ENCODE assay signal across 30 cellular contexts in genomic region chr19:29743681-29744080, GRCh38.
"Had no signal": no experiment of that assay in that cellular context is flagged by ENCODE, and none has a peak within 500 bp of the region (broad histone marks: within the 10 kb centered on the region; RNA-seq: fewer than 3 reads in every experiment).

No MANE protein-coding gene starts in this region.

- H3K4me1 ChIP-seq: adrenal gland, ascending aorta, body of pancreas, breast epithelium had no signal

- H3K36me3 ChIP-seq: adrenal gland, ascending aorta, brain microvascular endothelial cell, breast epithelium, cardiac muscle cell had no signal

- DNase-seq: activated effector memory CD4-positive, alpha-beta T cell treated with Interleukin-2 at 50 U/mL for 16 hours; activated gamma-delta T cell; activated gamma-delta T cell treated with Interleukin-2 at 50 U/mL for 16 hours; activated naive CD4-positive, alpha-beta T cell; activated naive CD4-positive, alpha-beta T cell treated with anti-CD3 and anti-CD28 coated beads for 36 hours; activated naive CD4-positive, alpha-beta T cell treated with anti-CD3 and anti-CD28 coated beads, Interleukin-2, amount 10 ng/mL, durations not matched to agents 7 days and 5 days; activated naive CD4-positive, alpha-beta T cell treated with anti-CD3 and anti-CD28 coated beads, Interleukin-2, amount 50 U/mL, for 16 hours; activated naive CD4-positive, alpha-beta T cell treated with Interleukin-2 at 50 U/mL for 16 hours; activated naive CD8-positive, alpha-beta T cell treated with anti-CD3 and anti-CD28 coated beads for 36 hours; activated naive CD8-positive, alpha-beta T cell treated with anti-CD3 and anti-CD28 coated beads, Interleukin-2, amount 10 ng/mL, durations not matched to agents 7 days and 5 days; activated naive CD8-positive, alpha-beta T cell treated with anti-CD3 and anti-CD28 coated beads, Interleukin-2, amount 50 U/mL, for 24 hours; activated T-cell treated with anti-CD3 and anti-CD28 coated beads, Interleukin-2, amount 50 U/mL, for 1 hour; activated T-cell treated with anti-CD3 and anti-CD28 coated beads, Interleukin-2, amount 50 U/mL, for 24 hours; activated T-cell treated with anti-CD3 and anti-CD28 coated beads, Interleukin-2, amount 50 U/mL, for 4 hours; activated T-cell treated with anti-CD3 and anti-CD28 coated beads, Interleukin-2, amount 50 U/mL, for 48 hours; activated T-cell treated with anti-CD3 and anti-CD28 coated beads, Interleukin-2, amount 50 U/mL, for 72 hours; adrenal gland; amniotic stem cell; amygdala; anterior cingulate cortex; body of pancreas; brain microvascular endothelial cell; caudate nucleus; central memory CD4-positive, alpha-beta T cell; cerebellar nuclear complex had no signal

- ATAC-seq: activated naive CD4-positive, alpha-beta T cell treated with anti-CD3 and anti-CD28 coated beads, Interleukin-2, amount 50 U/mL, for 72 hours; activated naive CD8-positive, alpha-beta T cell treated with anti-CD3 and anti-CD28 coated beads, Interleukin-2, amount 50 U/mL, for 24 hours; activated T-cell treated with anti-CD3 and anti-CD28 coated beads, Interleukin-2, amount 50 U/mL, for 4 hours; activated T-cell treated with anti-CD3 and anti-CD28 coated beads, Interleukin-2, amount 50 U/mL, for 72 hours; activated T-helper 17 cell treated with anti-CD3 and anti-CD28 coated beads, Interleukin-2, amount 50 U/mL, for 72 hours; body of pancreas had no signal

- H3K9me3 ChIP-seq: adrenal gland, ascending aorta, body of pancreas, breast epithelium had no signal

- H3K27ac ChIP-seq: adrenal gland, ascending aorta, body of pancreas, brain microvascular endothelial cell, breast epithelium, cardiac muscle cell had no signal

- H3K4me3 ChIP-seq: adrenal gland, ascending aorta, body of pancreas, breast epithelium, cardiac muscle cell had no signal

- H3K27me3 ChIP-seq: adrenal gland, ascending aorta, body of pancreas, brain microvascular endothelial cell, cardiac muscle cell had no signal
